In genomic region chr12:92138626-92139025, GRCh38 we compare ENCODE assay signal across 8 cellular contexts. TPM values are rescaled to one million over a fixed set of nuclear protein-coding genes. Genes with fewer than 3 reads are reported as not detected.
A peak's percentile ranks its signal among the peaks of the same experiment; 100 is the strongest.
DNase-seq lines count a peak whose midpoint lies in the region; ATAC-seq and TF ChIP-seq lines count a peak whose summit lies in the region.
"Had no signal": no experiment of that assay in that cellular context is flagged by ENCODE, and none has a peak within 500 bp of the region (broad histone marks: within the 10 kb centered on the region; RNA-seq: fewer than 3 reads in every experiment).

No MANE protein-coding gene starts in this region.

- peak overlapping the region; percentile 99 for H3K4me3 Mint-ChIP-seq in activated CD4-positive, alpha-beta memory T cell treated with anti-CD3 and anti-CD28 coated beads, Interleukin-2, amount 10 ng/mL, durations not matched to agents 7 days and 5 days
- H3K4me3 Mint-ChIP-seq in immature natural killer cell = peak overlapping the region; percentile 92 to 100 (median 100)
- peak overlapping the region; percentile 100 for H3K4me3 Mint-ChIP-seq in stimulated activated effector memory CD8-positive, alpha-beta T cell treated with anti-CD3 and anti-CD28 coated beads, Interleukin-12 subunit alpha, Interleukin-12 subunit beta, amount 100 ng/mL, for 72 hours

- no peak overlapping the region; the same call in 1 of the 2 replicates for H3K4me3 ChIP-seq in HEK293 (ENCODE audit: low read depth, low read length)

- no peak for TF ChIP-seq CTCF in HEK293 (tag by site-specific recombination; IDR thresholded peaks at IDR 0.05)

- H3K36me3 Mint-ChIP-seq in activated CD4-positive, alpha-beta memory T cell treated with anti-CD3 and anti-CD28 coated beads, Interleukin-2, amount 10 ng/mL, durations not matched to agents 7 days and 5 days (ENCODE audit: low read depth) = peaks cover 94% of the 10 kb centered on the region
- H3K36me3 Mint-ChIP-seq in immature natural killer cell = peaks cover 43 to 58% (median 47%) of the 10 kb centered on the region in 3 donors
- H3K36me3 Mint-ChIP-seq in stimulated activated effector memory CD8-positive, alpha-beta T cell treated with anti-CD3 and anti-CD28 coated beads, Interleukin-12 subunit alpha, Interleukin-12 subunit beta, amount 100 ng/mL, for 72 hours = peaks cover 98% of the 10 kb centered on the region

- H3K36me3 ChIP-seq in HEK293 (ENCODE audit: control insufficient read depth in 2 of 2, insufficient read depth in 1 of 2, low read length in 2 of 2) = peaks cover 14 to 32% of the 10 kb centered on the region in 2 experiments; a peak in 2 of 3 replicates

- ATAC-seq in stimulated activated effector memory CD8-positive, alpha-beta T cell treated with anti-CD3 and anti-CD28 coated beads, Interleukin-12 subunit alpha, Interleukin-12 subunit beta, amount 100 ng/mL, for 72 hours = no peak
- ATAC-seq in HG03139 (IDR thresholded peaks at IDR 0.05; ENCODE audit: unreplicated experiment) = no peak

- POLR2A ChIA-PET in HEK293 (lab: Yijun Ruan, JAX) = no interaction called here
- POLR2A ChIA-PET in activated CD4-positive, alpha-beta memory T cell treated with anti-CD3 and anti-CD28 coated beads, Interleukin-2, amount 10 ng/mL, durations not matched to agents 7 days and 5 days (lab: Charles Lee) = interaction anchor here (1.0 to 10.0 kb wide), 10 partner anchors 6 to 360 kb away, joined by 3 to 397 read pairs (median 12); partner anchors contain the start of gene BTG1

- no peak overlapping the region for H3K27ac ChIP-seq in HEK293 (ENCODE audit: extremely low read depth, low read depth, low read length)
- no peak overlapping the region for H3K27ac ChIP-seq in caudate nucleus (ENCODE audit: low read depth, low read length)

- no peaks in the 10 kb centered on the region for H3K27me3 Mint-ChIP-seq in activated CD4-positive, alpha-beta memory T cell treated with anti-CD3 and anti-CD28 coated beads, Interleukin-2, amount 10 ng/mL, durations not matched to agents 7 days and 5 days
- H3K27me3 Mint-ChIP-seq in immature natural killer cell (ENCODE audit: low read depth in 3 of 3) = peaks cover under 1 to 24% (median 17%) of the 10 kb centered on the region in 3 donors

- H3K9me3 Mint-ChIP-seq in activated CD4-positive, alpha-beta memory T cell treated with anti-CD3 and anti-CD28 coated beads, Interleukin-2, amount 10 ng/mL, durations not matched to agents 7 days and 5 days = no peaks in the 10 kb centered on the region
- H3K9me3 Mint-ChIP-seq in immature natural killer cell = no peaks in the 10 kb centered on the region
- no peaks in the 10 kb centered on the region for H3K9me3 Mint-ChIP-seq in stimulated activated effector memory CD8-positive, alpha-beta T cell treated with anti-CD3 and anti-CD28 coated beads, Interleukin-12 subunit alpha, Interleukin-12 subunit beta, amount 100 ng/mL, for 72 hours

- peaks cover 27% of the 10 kb centered on the region for H3K4me1 ChIP-seq in HEK293 (ENCODE audit: control insufficient read depth, insufficient read depth, low read length)

- H3K27ac Mint-ChIP-seq in activated CD4-positive, alpha-beta memory T cell treated with anti-CD3 and anti-CD28 coated beads, Interleukin-2, amount 10 ng/mL, durations not matched to agents 7 days and 5 days = peak overlapping the region; percentile 98
- peak overlapping the region; percentile 57 to 100 (median 86) for H3K27ac Mint-ChIP-seq in immature natural killer cell
- peak overlapping the region; percentile 99 for H3K27ac Mint-ChIP-seq in stimulated activated effector memory CD8-positive, alpha-beta T cell treated with anti-CD3 and anti-CD28 coated beads, Interleukin-12 subunit alpha, Interleukin-12 subunit beta, amount 100 ng/mL, for 72 hours

- CTCF ChIA-PET in HEK293 (lab: Yijun Ruan, JAX) = no interaction called here
- CTCF ChIA-PET in activated CD4-positive, alpha-beta memory T cell treated with anti-CD3 and anti-CD28 coated beads, Interleukin-2, amount 10 ng/mL, durations not matched to agents 7 days and 5 days (lab: Charles Lee) = interaction anchor here (1.6 to 2.2 kb wide), 2 partner anchors 7 to 756 kb away, joined by 7 to 14 read pairs; partner anchors contain the start of gene BTG1

- DNase-seq in activated CD4-positive, alpha-beta memory T cell treated with anti-CD3 and anti-CD28 coated beads, Interleukin-2, amount 10 ng/mL, durations not matched to agents 7 days and 5 days = no peak
- DNase-seq in immature natural killer cell = no peak
- DNase-seq in stimulated activated effector memory CD8-positive, alpha-beta T cell treated with anti-CD3 and anti-CD28 coated beads, Interleukin-12 subunit alpha, Interleukin-12 subunit beta, amount 100 ng/mL, for 72 hours (ENCODE audit: low spot score in 2 of 2) = no peak
- DNase-seq in caudate nucleus (lab: John Stamatoyannopoulos, UW) = no peak
- no peak for DNase-seq in LoVo (ENCODE audit: low spot score)
- DNase-seq: anterior cingulate cortex had no signal

- H3K4me1 Mint-ChIP-seq in activated CD4-positive, alpha-beta memory T cell treated with anti-CD3 and anti-CD28 coated beads, Interleukin-2, amount 10 ng/mL, durations not matched to agents 7 days and 5 days = peaks cover 62% of the 10 kb centered on the region
- H3K4me1 Mint-ChIP-seq in immature natural killer cell = peaks cover 76 to 88% of the 10 kb centered on the region in 2 donors
- peaks cover 52% of the 10 kb centered on the region for H3K4me1 Mint-ChIP-seq in stimulated activated effector memory CD8-positive, alpha-beta T cell treated with anti-CD3 and anti-CD28 coated beads, Interleukin-12 subunit alpha, Interleukin-12 subunit beta, amount 100 ng/mL, for 72 hours

- H3K9me3 ChIP-seq in HEK293 (ENCODE audit: control insufficient read depth, insufficient read depth, low read depth, low read length) = no peaks in the 10 kb centered on the region

TF ChIP-seq in HEK293, 187 proteins besides CTCF, POLR2A, EP300 and RAD21 (continues in another document):
- no peak for TF ChIP-seq ZNF623 (tag by site-specific recombination; IDR thresholded peaks at IDR 0.05)
- 0 out of 2 replicates have a peak, but pooled peaks have one; percentile 35 for TF ChIP-seq ZNF366 (tag by site-specific recombination; conservative IDR thresholded peaks at IDR 0.05)
- TF ChIP-seq, protein P1, sequence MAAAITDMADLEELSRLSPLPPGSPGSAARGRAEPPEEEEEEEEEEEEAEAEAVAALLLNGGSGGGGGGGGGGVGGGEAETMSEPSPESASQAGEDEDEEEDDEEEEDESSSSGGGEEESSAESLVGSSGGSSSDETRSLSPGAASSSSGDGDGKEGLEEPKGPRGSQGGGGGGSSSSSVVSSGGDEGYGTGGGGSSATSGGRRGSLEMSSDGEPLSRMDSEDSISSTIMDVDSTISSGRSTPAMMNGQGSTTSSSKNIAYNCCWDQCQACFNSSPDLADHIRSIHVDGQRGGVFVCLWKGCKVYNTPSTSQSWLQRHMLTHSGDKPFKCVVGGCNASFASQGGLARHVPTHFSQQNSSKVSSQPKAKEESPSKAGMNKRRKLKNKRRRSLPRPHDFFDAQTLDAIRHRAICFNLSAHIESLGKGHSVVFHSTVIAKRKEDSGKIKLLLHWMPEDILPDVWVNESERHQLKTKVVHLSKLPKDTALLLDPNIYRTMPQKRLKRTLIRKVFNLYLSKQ (tag by site-specific recombination; IDR thresholded peaks at IDR 0.05; ENCODE audit: borderline replicate concordance) = no peak
- TF ChIP-seq, protein P2, sequence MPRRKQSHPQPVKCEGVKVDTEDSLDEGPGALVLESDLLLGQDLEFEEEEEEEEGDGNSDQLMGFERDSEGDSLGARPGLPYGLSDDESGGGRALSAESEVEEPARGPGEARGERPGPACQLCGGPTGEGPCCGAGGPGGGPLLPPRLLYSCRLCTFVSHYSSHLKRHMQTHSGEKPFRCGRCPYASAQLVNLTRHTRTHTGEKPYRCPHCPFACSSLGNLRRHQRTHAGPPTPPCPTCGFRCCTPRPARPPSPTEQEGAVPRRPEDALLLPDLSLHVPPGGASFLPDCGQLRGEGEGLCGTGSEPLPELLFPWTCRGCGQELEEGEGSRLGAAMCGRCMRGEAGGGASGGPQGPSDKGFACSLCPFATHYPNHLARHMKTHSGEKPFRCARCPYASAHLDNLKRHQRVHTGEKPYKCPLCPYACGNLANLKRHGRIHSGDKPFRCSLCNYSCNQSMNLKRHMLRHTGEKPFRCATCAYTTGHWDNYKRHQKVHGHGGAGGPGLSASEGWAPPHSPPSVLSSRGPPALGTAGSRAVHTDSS (tag by site-specific recombination; IDR thresholded peaks at IDR 0.05) = no peak
- TF ChIP-seq ZNF416 (tag by site-specific recombination; IDR thresholded peaks at IDR 0.05) = no peak
- TF ChIP-seq, protein P3, sequence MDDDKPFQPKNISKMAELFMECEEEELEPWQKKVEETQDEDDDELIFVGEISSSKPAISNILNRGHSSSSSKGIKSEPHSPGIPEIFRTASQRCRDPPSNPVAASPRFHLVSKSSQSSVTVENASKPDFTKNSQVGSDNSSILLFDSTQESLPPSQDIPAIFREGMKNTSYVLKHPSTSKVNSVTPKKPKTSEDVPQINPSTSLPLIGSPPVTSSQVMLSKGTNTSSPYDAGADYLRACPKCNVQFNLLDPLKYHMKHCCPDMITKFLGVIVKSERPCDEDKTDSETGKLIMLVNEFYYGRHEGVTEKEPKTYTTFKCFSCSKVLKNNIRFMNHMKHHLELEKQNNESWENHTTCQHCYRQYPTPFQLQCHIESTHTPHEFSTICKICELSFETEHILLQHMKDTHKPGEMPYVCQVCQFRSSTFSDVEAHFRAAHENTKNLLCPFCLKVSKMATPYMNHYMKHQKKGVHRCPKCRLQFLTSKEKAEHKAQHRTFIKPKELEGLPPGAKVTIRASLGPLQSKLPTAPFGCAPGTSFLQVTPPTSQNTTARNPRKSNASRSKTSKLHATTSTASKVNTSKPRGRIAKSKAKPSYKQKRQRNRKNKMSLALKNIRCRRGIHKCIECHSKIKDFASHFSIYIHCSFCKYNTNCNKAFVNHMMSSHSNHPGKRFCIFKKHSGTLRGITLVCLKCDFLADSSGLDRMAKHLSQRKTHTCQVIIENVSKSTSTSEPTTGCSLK (tag by site-specific recombination; IDR thresholded peaks at IDR 0.05) = no peak
- TF ChIP-seq ZEB2 (tag by site-specific recombination; IDR thresholded peaks at IDR 0.05) = 0 out of 2 replicates have a peak, but pooled peaks have one; percentile 47
- no peak for TF ChIP-seq ZNF112 (tag by site-specific recombination; IDR thresholded peaks at IDR 0.05)
- TF ChIP-seq ZNF19 (tag by site-specific recombination; IDR thresholded peaks at IDR 0.05; ENCODE audit: low read depth) = no peak

RNA-seq across cellular contexts. Expression of gene BTG1, which starts 7.0 kb away (rescaled TPM):
- 100 to 1,000 TPM; 217 to 227 TPM for total RNA-seq in activated CD4-positive, alpha-beta memory T cell treated with anti-CD3 and anti-CD28 coated beads, Interleukin-2, amount 10 ng/mL, durations not matched to agents 7 days and 5 days
- 100 to 1,000 TPM; 156 to 489 (median 487) TPM for polyA plus RNA-seq in immature natural killer cell
